8 cellular contexts compared by ENCODE assay signal in the genomic region with DNA sequence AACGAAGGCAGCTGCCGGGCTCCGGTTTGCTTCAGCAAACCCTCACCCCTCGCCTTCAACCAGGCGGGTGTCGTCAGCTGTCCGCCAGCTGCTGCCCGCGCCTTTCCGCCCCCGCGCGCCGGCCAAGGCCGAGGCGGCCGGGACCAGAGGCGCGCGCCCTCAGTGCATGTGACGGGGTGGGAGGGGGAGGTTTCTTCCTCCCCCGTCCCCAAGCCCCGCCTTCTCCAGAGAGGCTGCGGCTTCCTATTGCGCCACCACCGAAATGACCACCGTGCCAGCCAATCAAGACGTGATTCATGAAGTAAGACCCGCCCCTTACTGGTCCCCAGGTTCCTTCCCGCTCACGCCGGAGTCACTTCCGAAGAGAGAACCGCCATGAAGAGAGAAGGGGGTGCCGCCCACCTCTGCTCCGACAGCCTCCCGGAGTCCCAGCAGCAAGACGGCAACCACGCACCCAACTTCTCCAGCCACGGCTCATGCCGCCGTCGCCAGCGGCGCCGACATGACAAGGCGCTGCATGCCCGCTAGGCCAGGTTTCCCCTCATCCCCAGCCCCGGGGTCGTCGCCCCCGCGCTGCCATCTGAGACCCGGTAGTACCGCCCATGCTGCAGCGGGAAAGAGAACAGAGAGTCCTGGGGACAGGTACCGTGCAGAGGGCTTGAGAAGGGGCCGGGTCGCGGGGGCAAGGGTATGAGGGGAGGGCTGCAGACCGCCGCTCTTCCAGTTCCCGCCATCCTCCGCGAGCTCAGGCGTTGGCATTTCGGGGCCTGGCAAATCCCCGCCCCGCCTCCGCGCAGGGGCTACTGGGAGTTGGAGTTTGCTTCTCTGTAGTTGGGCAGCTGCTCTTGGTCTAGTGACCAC. TPM values are rescaled to one million over a fixed set of nuclear protein-coding genes. Genes with fewer than 3 reads are reported as not detected.
DNase-seq lines count a peak whose midpoint lies in the region; ATAC-seq and TF ChIP-seq lines count a peak whose summit lies in the region.

A gene with protein sequence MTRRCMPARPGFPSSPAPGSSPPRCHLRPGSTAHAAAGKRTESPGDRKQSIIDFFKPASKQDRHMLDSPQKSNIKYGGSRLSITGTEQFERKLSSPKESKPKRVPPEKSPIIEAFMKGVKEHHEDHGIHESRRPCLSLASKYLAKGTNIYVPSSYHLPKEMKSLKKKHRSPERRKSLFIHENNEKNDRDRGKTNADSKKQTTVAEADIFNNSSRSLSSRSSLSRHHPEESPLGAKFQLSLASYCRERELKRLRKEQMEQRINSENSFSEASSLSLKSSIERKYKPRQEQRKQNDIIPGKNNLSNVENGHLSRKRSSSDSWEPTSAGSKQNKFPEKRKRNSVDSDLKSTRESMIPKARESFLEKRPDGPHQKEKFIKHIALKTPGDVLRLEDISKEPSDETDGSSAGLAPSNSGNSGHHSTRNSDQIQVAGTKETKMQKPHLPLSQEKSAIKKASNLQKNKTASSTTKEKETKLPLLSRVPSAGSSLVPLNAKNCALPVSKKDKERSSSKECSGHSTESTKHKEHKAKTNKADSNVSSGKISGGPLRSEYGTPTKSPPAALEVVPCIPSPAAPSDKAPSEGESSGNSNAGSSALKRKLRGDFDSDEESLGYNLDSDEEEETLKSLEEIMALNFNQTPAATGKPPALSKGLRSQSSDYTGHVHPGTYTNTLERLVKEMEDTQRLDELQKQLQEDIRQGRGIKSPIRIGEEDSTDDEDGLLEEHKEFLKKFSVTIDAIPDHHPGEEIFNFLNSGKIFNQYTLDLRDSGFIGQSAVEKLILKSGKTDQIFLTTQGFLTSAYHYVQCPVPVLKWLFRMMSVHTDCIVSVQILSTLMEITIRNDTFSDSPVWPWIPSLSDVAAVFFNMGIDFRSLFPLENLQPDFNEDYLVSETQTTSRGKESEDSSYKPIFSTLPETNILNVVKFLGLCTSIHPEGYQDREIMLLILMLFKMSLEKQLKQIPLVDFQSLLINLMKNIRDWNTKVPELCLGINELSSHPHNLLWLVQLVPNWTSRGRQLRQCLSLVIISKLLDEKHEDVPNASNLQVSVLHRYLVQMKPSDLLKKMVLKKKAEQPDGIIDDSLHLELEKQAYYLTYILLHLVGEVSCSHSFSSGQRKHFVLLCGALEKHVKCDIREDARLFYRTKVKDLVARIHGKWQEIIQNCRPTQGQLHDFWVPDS (plus strand): TSS at position 355 of the 861 bp plus-strand sequence. CDS start 148 bp downstream, at position 503.

- H3K9me3 ChIP-seq in Panc1 (ENCODE audit: control insufficient read depth, insufficient read depth, low read depth, low read length) (no peaks in the 10 kb centered on the region), esophagus (ENCODE audit: control insufficient read depth in 2 of 2, insufficient read depth in 1 of 2, low read depth in 1 of 2, low read length in 1 of 2) (no peaks in the 10 kb centered on the region), mucosa of stomach (ENCODE audit: control insufficient read depth, low read length) (no peaks in the 10 kb centered on the region)

- H3K4me1 ChIP-seq in Panc1 (ENCODE audit: control insufficient read depth, insufficient read depth, low read length) = peaks cover 16% of the 10 kb centered on the region
- no peaks in the 10 kb centered on the region for H3K4me1 ChIP-seq in esophagus (ENCODE audit: control insufficient read depth in 2 of 2, insufficient read depth in 2 of 2, low read length in 1 of 2)
- H3K4me1 ChIP-seq in mucosa of stomach (ENCODE audit: control insufficient read depth, insufficient read depth, low read length) = peaks cover 6% of the 10 kb centered on the region

- no peaks in the 10 kb centered on the region for H3K27me3 Mint-ChIP-seq in activated T-cell treated with anti-CD3 and anti-CD28 coated beads, Interleukin-2, amount 50 U/mL, for 4 hours (ENCODE audit: low read depth)

- WGBS in esophagus, 2 donors = 0 to 1% methylated on average over 71 of the region's 71 CpGs

- H3K27ac ChIP-seq in Panc1 (ENCODE audit: low read length) = peak within 1 kb of the TSS; percentile 93
- H3K27ac ChIP-seq in esophagus (ENCODE audit: low read depth in 2 of 2, low read length in 1 of 2) = peak within 1 kb of the TSS; percentile 95 to 98

- H3K9me3 Mint-ChIP-seq in activated T-cell treated with anti-CD3 and anti-CD28 coated beads, Interleukin-2, amount 50 U/mL, for 4 hours = no peaks in the 10 kb centered on the region

- H3K4me3 Mint-ChIP-seq in activated T-cell treated with anti-CD3 and anti-CD28 coated beads, Interleukin-2, amount 50 U/mL, for 4 hours = peak within 1 kb of the TSS; percentile 99

- DNase-seq in DMS53 (lab: John Stamatoyannopoulos, UW) (peak; percentile 99), KG1 (lab: John Stamatoyannopoulos, UW) (peak; percentile 89), Panc1 (ENCODE audit: low read depth, low spot score) (peak; percentile 95)
- DNase-seq in activated T-cell treated with anti-CD3 and anti-CD28 coated beads, Interleukin-2, amount 50 U/mL, for 4 hours = peak; percentile 87
- peak; percentile 78 to 82 for DNase-seq in stimulated activated CD8-positive, alpha-beta memory T cell treated with anti-CD3 and anti-CD28 coated beads, Interleukin-7, amount 100 ng/mL, for 1 hour (ENCODE audit: low read depth in 2 of 2)

- intact Hi-C loops in Panc1 (cut with micrococcal nuclease; ENCODE audit: unreplicated experiment) = no loop called here

- peaks cover 30% of the 10 kb centered on the region for H3K36me3 ChIP-seq in Panc1 (ENCODE audit: control insufficient read depth, insufficient read depth, low read length)
- H3K36me3 ChIP-seq in esophagus (ENCODE audit: control insufficient read depth in 2 of 2, insufficient read depth in 2 of 2, low read length in 1 of 2) = peaks cover 4 to 5% of the 10 kb centered on the region in 2 donors
- no peaks in the 10 kb centered on the region for H3K36me3 ChIP-seq in mucosa of stomach (ENCODE audit: control insufficient read depth, insufficient read depth, low read length)

- POLR2A ChIA-PET in Panc1 (lab: Charles Lee) = interaction anchor here (0.6 kb wide), 1 partner anchor 364 kb away, joined by 3 read pairs; no protein-coding TSS in a partner anchor

- H3K4me3 ChIP-seq in Panc1 (ENCODE audit: low read depth in 2 of 2, low read length in 2 of 2) (peak within 1 kb of the TSS; percentile 82 to 85), esophagus (ENCODE audit: low read depth in 1 of 2, low read length in 2 of 2) (peak within 1 kb of the TSS; percentile 93 to 100), mucosa of stomach (ENCODE audit: low read length) (peak within 1 kb of the TSS; percentile 90)

- peaks cover 13% of the 10 kb centered on the region for H3K36me3 Mint-ChIP-seq in activated T-cell treated with anti-CD3 and anti-CD28 coated beads, Interleukin-2, amount 50 U/mL, for 4 hours (ENCODE audit: insufficient read depth)

- ATAC-seq in GM21723 (IDR thresholded peaks at IDR 0.05; ENCODE audit: unreplicated experiment) (peak; percentile 95), Panc1 (peak; percentile 98)
- peak; percentile 96 to 97 for ATAC-seq in activated T-cell treated with anti-CD3 and anti-CD28 coated beads, Interleukin-2, amount 50 U/mL, for 4 hours

- peak within 1 kb of the TSS; percentile 75 for H3K9ac ChIP-seq in mucosa of stomach (ENCODE audit: low read length)

- in situ Hi-C loops in Panc1 (cut with HindIII; ENCODE audit: low pct_unique_long_range_greater_than_20kb, low sequenced_read_pairs) = no loop called here

- H3K27me3 ChIP-seq in Panc1 (ENCODE audit: control insufficient read depth, insufficient read depth, low read length) (no peaks in the 10 kb centered on the region), esophagus (ENCODE audit: control insufficient read depth in 1 of 2, insufficient read depth in 2 of 2, low read length in 2 of 2) (no peaks in the 10 kb centered on the region), mucosa of stomach (ENCODE audit: control insufficient read depth, insufficient read depth, low read length) (no peaks in the 10 kb centered on the region)

- no peak for TF ChIP-seq CTCF in Panc1 (IDR thresholded peaks at IDR 0.05)

- BruUV-seq in Panc1 (replicated peaks; lab: Mats Ljungman, UMichigan) = no TSS peak

- peaks cover 43% of the 10 kb centered on the region for H3K4me1 Mint-ChIP-seq in activated T-cell treated with anti-CD3 and anti-CD28 coated beads, Interleukin-2, amount 50 U/mL, for 4 hours (ENCODE audit: low read depth)

- CTCF ChIA-PET in Panc1 (lab: Charles Lee) = interaction anchor here (0.6 to 1.7 kb wide), 2 partner anchors 34 to 189 kb away, joined by 5 to 8 read pairs; no protein-coding TSS in a partner anchor

RNA-seq across cellular contexts. Expression of the gene that starts here (rescaled TPM):
- total RNA-seq in Panc1 (2021; ENCODE audit: unreplicated experiment) = 38.8 TPM
- 12.4 TPM for polyA plus RNA-seq in Panc1 (2012; ENCODE audit: insufficient read length)
- total RNA-seq in activated T-cell treated with anti-CD3 and anti-CD28 coated beads, Interleukin-2, amount 50 U/mL, for 4 hours = 10 to 100 TPM; 16.6 to 18.6 (median 17.6) TPM
- polyA plus RNA-seq in esophagus = 1 to 10 TPM; 5.1 to 9.4 TPM

Comparison
In these comparisons a context has a peak if more than half of its experiments do, and no peak if none do; other contexts are left out.
1. Peak in every context shown above with its lines: DNase-seq, ATAC-seq, H3K4me3 ChIP-seq and H3K27ac ChIP-seq.